9 cellular contexts compared by ENCODE assay signal in genomic region chr18:50507120-50507590, GRCh38. TPM values are rescaled to one million over a fixed set of nuclear protein-coding genes. Genes with fewer than 3 reads are reported as not detected.
DNase-seq lines count a peak whose midpoint lies in the region; ATAC-seq, FAIRE-seq and TF ChIP-seq lines count a peak whose summit lies in the region.
"Had no signal": no experiment of that assay in that cellular context is flagged by ENCODE, and none has a peak within 500 bp of the region (broad histone marks: within the 10 kb centered on the region; RNA-seq: fewer than 3 reads in every experiment).

No MANE protein-coding gene starts in this region.

- in situ Hi-C loops in G401 (cut with HindIII; ENCODE audit: low sequenced_read_pairs) (no loop called here), astrocyte of the spinal cord (cut with HindIII; ENCODE audit: low sequenced_read_pairs) (no loop called here)

- peaks cover 8% of the 10 kb centered on the region for H3K27me3 Mint-ChIP-seq in type B pancreatic cell

- H3K4me3 ChIP-seq in astrocyte of the spinal cord (ENCODE audit: low read depth, low read length) (no peak overlapping the region), keratinocyte (ENCODE audit: control insufficient read depth in 2 of 3, extremely low read depth in 1 of 3, insufficient read depth in 2 of 3, low read depth in 1 of 3, low read length in 3 of 3) (no peak overlapping the region)

- H3K4me2 ChIP-seq in keratinocyte (ENCODE audit: control insufficient read depth, extremely low read depth, insufficient read depth, low read depth, low read length), result no peak overlapping the region

- no peaks in the 10 kb centered on the region for H3K9me3 Mint-ChIP-seq in type B pancreatic cell

- H3K4me1 ChIP-seq in keratinocyte (ENCODE audit: control insufficient read depth, extremely low read depth, insufficient read depth, low read length), result no peaks in the 10 kb centered on the region

- H4K20me1 ChIP-seq in keratinocyte (ENCODE audit: control insufficient read depth, extremely low read depth, insufficient read depth, low read length), result no peaks in the 10 kb centered on the region

- no peak overlapping the region for H2AFZ ChIP-seq in keratinocyte (ENCODE audit: control insufficient read depth, low read length)

- H3K27ac ChIP-seq in keratinocyte (ENCODE audit: control insufficient read depth, insufficient read depth, low read length), result no peak overlapping the region
- H3K27ac ChIP-seq: epithelial cell of prostate had no signal

- peaks cover 3% of the 10 kb centered on the region for H3K27me3 ChIP-seq in keratinocyte (ENCODE audit: control insufficient read depth, extremely low read depth, insufficient read depth, low read length)

- H3K4me3 Mint-ChIP-seq in type B pancreatic cell, result no peak overlapping the region

- TF ChIP-seq CTCF in astrocyte of the spinal cord (IDR thresholded peaks at IDR 0.05; ENCODE audit: low read depth, low read length), result peak; percentile 42
- peak; percentile 87 to 92 (median 91) for TF ChIP-seq CTCF in keratinocyte (optimal IDR thresholded peaks at IDR 0.05 in 1 of 3, IDR thresholded peaks at IDR 0.05 in 1 of 3, conservative IDR thresholded peaks at IDR 0.05 in 1 of 3; ENCODE audit: extremely low read depth in 1 of 3, insufficient read depth in 2 of 3, low read length in 3 of 3)
- TF ChIP-seq CTCF in type B pancreatic cell (conservative IDR thresholded peaks at IDR 0.05), result peak; percentile 85

- ATAC-seq in HG02973 (IDR thresholded peaks at IDR 0.05; ENCODE audit: unreplicated experiment), result no peak

- peaks cover 6% of the 10 kb centered on the region for H3K4me1 Mint-ChIP-seq in type B pancreatic cell (ENCODE audit: unreplicated experiment)

- dilution Hi-C loops in keratinocyte (cut with MboI; ENCODE audit: extremely low pct_ligation_motif_present, low sequenced_read_pairs), result no loop called here

- no peaks in the 10 kb centered on the region for H3K79me2 ChIP-seq in keratinocyte (ENCODE audit: control insufficient read depth, insufficient read depth, low read length)

- H3K9me1 ChIP-seq in keratinocyte (ENCODE audit: control insufficient read depth, extremely low read depth, insufficient read depth, low read length), result no peaks in the 10 kb centered on the region

- peak; percentile 82 for DNase-seq in G401 (ENCODE audit: low spot score)
- peak; percentile 60 for DNase-seq in NCI-H1105 (lab: John Stamatoyannopoulos, UW)
- DNase-seq in astrocyte of the spinal cord (ENCODE audit: low read depth, low spot score), result no peak
- no peak for DNase-seq in keratinocyte (ENCODE audit: low read depth, low spot score)
- no peak for DNase-seq in type B pancreatic cell (ENCODE audit: extremely low spot score, unreplicated experiment)
- no peak for DNase-seq in GF-D8 (lab: John Stamatoyannopoulos, UW)
- no peak for DNase-seq in mesenteric fat pad (ENCODE audit: low spot score)

- H3K36me3 ChIP-seq in keratinocyte (ENCODE audit: control insufficient read depth in 2 of 2, extremely low read depth in 1 of 2, insufficient read depth in 2 of 2, low read length in 2 of 2), result no peaks in the 10 kb centered on the region

- no peak for FAIRE-seq in keratinocyte (lab: Jason Lieb, UNC)

- no peak overlapping the region for H3K9ac ChIP-seq in keratinocyte (ENCODE audit: control insufficient read depth, extremely low read depth, insufficient read depth, low read length)

- no peaks in the 10 kb centered on the region for H3K36me3 Mint-ChIP-seq in type B pancreatic cell

- H3K27ac Mint-ChIP-seq in type B pancreatic cell, result no peak overlapping the region

- no peaks in the 10 kb centered on the region for H3K9me3 ChIP-seq in keratinocyte (ENCODE audit: control insufficient read depth, low read depth, low read length)

RNA-seq across cellular contexts. Expression of gene MAPK4, which starts 52.7 kb away (rescaled TPM):
- total RNA-seq in G401 (2014; rRNA removed; shearing (Covaris generic)), result not detected in 2 replicates
- 0.01 TPM in 1 of 3 replicates, not detected in the others for polyA plus RNA-seq in keratinocyte
- not detected for polyA plus RNA-seq in keratinocyte (2011; ENCODE audit: low read depth)
- 0.04 and 0.09 TPM in 2 replicates for polyA plus RNA-seq in keratinocyte (2011; cell fraction: cytosol; rRNA removed)
- 0.24 and 0.39 TPM in 2 replicates for polyA plus RNA-seq in keratinocyte (2011; cell fraction: nucleus; rRNA removed)
- polyA plus RNA-seq in keratinocyte (2012; ENCODE audit: low replicate concordance), result 0.02 and 0.06 TPM in 2 replicates
- not detected in 3 replicates for polyA minus RNA-seq in keratinocyte
- not detected for polyA minus RNA-seq in keratinocyte (2011; cell fraction: cytosol; rRNA and poly(A)+ RNA removed)
- polyA minus RNA-seq in keratinocyte (2011; cell fraction: nucleus; rRNA and poly(A)+ RNA removed), result 0.11 and 0.54 TPM in 2 replicates
- total RNA-seq in type B pancreatic cell (ENCODE audit: low replicate concordance) (6.7 and 7.5 TPM in 2 replicates), mesenteric fat pad (not detected)

Comparison
In these comparisons a context has a peak if more than half of its experiments do, and no peak if none do; other contexts are left out.
1. DNase-seq: peak in G401 (single experiment) and NCI-H1105 (single experiment); none in astrocyte of the spinal cord (single experiment), keratinocyte (single experiment), type B pancreatic cell (single experiment), GF-D8 (single experiment) and mesenteric fat pad (single experiment).
2. Peak in every context shown above with its lines, with median percentiles within 50 percentile points of each other: CTCF ChIP-seq.